In the genomic region with DNA sequence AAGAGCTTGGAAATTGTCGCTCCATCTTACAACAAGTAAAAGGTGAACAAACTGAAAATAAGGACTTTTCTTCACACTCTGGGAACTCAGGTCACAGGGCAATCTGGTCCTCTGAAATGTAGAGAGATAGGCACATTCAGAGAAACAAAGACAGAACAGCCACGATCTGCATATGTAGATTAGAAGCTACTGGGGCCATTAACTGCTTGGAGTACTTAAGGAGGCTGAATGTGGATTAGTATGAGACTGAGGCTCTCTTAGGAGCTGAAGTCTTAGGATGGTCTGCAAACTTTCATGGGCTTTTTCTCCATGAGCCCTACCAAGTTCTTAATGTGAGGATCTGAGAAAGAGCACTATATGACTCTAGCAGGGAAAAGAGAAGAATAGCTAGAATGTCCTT, we compare ENCODE assay signal across 26 cellular contexts.
"Had no signal": no experiment of that assay in that cellular context is flagged by ENCODE, and none has a peak within 500 bp of the region (broad histone marks: within the 10 kb centered on the region; RNA-seq: fewer than 3 reads in every experiment).

No MANE protein-coding gene starts in this region.

- H3K4me2 ChIP-seq: KMS-11, PC-9 had no signal

- H3K36me3 ChIP-seq: ascending aorta had no signal

- ATAC-seq: activated CD8-positive, alpha-beta memory T cell treated with anti-CD3 and anti-CD28 coated beads, Interleukin-2, amount 10 ng/mL, durations not matched to agents 7 days and 5 days; activated naive CD4-positive, alpha-beta T cell treated with anti-CD3 and anti-CD28 coated beads, Interleukin-2, amount 50 U/mL, for 72 hours; activated naive CD8-positive, alpha-beta T cell treated with anti-CD3 and anti-CD28 coated beads, Interleukin-2, amount 50 U/mL, for 24 hours; body of pancreas had no signal

- H3K9ac ChIP-seq: KMS-11 had no signal

- DNase-seq: activated B cell treated with CpG ODN at 0.5 μM for 24 hours; activated CD4-positive, alpha-beta T cell treated with anti-CD3 and anti-CD28 coated beads for 1 hour; activated CD4-positive, alpha-beta T cell treated with anti-CD3 and anti-CD28 coated beads, Interleukin-2, amount 10 ng/mL, durations not matched to agents 24 days and 14 days; activated CD4-positive, alpha-beta T cell treated with anti-CD3 and anti-CD28 coated beads, Interleukin-2, amount 50 U/mL, for 48 hours; activated CD8-positive, alpha-beta memory T cell treated with anti-CD3 and anti-CD28 coated beads, Interleukin-2, amount 10 ng/mL, durations not matched to agents 7 days and 5 days; activated effector memory CD4-positive, alpha-beta T cell treated with anti-CD3 and anti-CD28 coated beads, Interleukin-2, amount 50 U/mL, for 16 hours; activated naive CD4-positive, alpha-beta T cell treated with Interleukin-2 at 50 U/mL for 16 hours; activated naive CD8-positive, alpha-beta T cell treated with anti-CD3 and anti-CD28 coated beads, Interleukin-2, amount 50 U/mL, for 24 hours; activated T-cell treated with anti-CD3 and anti-CD28 coated beads, Interleukin-2, amount 50 U/mL, for 24 hours; amniotic stem cell; body of pancreas; NCI-H1092; NCI-H1417 treated with DMSO at 0.1 percent for 48 hours; NCI-H1694; NCI-H2029 treated with DMSO at 0.1 percent for 48 hours; NCI-H345; NCI-H510A; NCI-H526 treated with DMSO at 0.1 percent for 48 hours; NCI-H82; NK-92 treated with Interleukin-12 subunit alpha and Interleukin-12 subunit beta, amount 100 ng/mL, for 24 hours; PC-9; SHP77 treated with DMSO at 0.1 percent for 48 hours had no signal

- H3K9me3 ChIP-seq: ascending aorta, body of pancreas had no signal

- FAIRE-seq: bronchial epithelial cell had no signal

- H3K4me1 ChIP-seq: ascending aorta, body of pancreas had no signal

- H3K27me3 ChIP-seq: ascending aorta, body of pancreas had no signal

- H3K4me3 ChIP-seq: ascending aorta, body of pancreas, PC-9 had no signal

- H3K27ac ChIP-seq: ascending aorta, body of pancreas, KMS-11, PC-9 had no signal

- H2AFZ ChIP-seq: PC-9 had no signal
